Comparison of ENCODE assay signal across 17 cellular contexts in genomic region chr11:76201672-76202412, GRCh38.
"Had no signal": no experiment of that assay in that cellular context is flagged by ENCODE, and none has a peak within 500 bp of the region (broad histone marks: within the 10 kb centered on the region; RNA-seq: fewer than 3 reads in every experiment).

No MANE protein-coding gene starts in this region.

- H3K9me3 ChIP-seq: gastrocnemius medialis, heart right ventricle, left lung, neutrophil had no signal

- H3K27ac Mint-ChIP-seq: naive thymus-derived CD4-positive, alpha-beta T cell; nephron progenitor cell; type B pancreatic cell had no signal

- H3K27ac ChIP-seq: gastrocnemius medialis, heart right ventricle, left lung, neutrophil had no signal

- H3K9me3 Mint-ChIP-seq: naive thymus-derived CD4-positive, alpha-beta T cell; nephron progenitor cell; type B pancreatic cell had no signal

- H3K27me3 ChIP-seq: gastrocnemius medialis had no signal

- ATAC-seq: esophagus mucosa; gastrocnemius medialis; heart right ventricle; left lung; naive thymus-derived CD4-positive, alpha-beta T cell; right cardiac atrium had no signal

- DNase-seq: effector memory CD4-positive, alpha-beta T cell; gastrocnemius medialis; hypothalamus; naive thymus-derived CD4-positive, alpha-beta T cell; nephron progenitor cell; small intestine; stimulated activated CD4-positive, alpha-beta T cell treated with anti-CD3 and anti-CD28 coated beads, Interleukin-2, amount 100 ng/mL, for 48 hours; stimulated activated naive CD4-positive, alpha-beta T cell treated with Interleukin-2 at 50 U/mL for 16 hours had no signal

- H3K36me3 ChIP-seq: gastrocnemius medialis, left lung, neutrophil had no signal

- H3K36me3 Mint-ChIP-seq: naive thymus-derived CD4-positive, alpha-beta T cell had no signal

- H3K4me3 ChIP-seq: gastrocnemius medialis, heart right ventricle, left lung had no signal

- H3K4me3 Mint-ChIP-seq: naive thymus-derived CD4-positive, alpha-beta T cell; nephron progenitor cell; type B pancreatic cell had no signal

- FAIRE-seq: endometrium, islet of Langerhans, small intestine, urothelium cell line had no signal
